8 cellular contexts compared by ENCODE assay signal in the genomic region with DNA sequence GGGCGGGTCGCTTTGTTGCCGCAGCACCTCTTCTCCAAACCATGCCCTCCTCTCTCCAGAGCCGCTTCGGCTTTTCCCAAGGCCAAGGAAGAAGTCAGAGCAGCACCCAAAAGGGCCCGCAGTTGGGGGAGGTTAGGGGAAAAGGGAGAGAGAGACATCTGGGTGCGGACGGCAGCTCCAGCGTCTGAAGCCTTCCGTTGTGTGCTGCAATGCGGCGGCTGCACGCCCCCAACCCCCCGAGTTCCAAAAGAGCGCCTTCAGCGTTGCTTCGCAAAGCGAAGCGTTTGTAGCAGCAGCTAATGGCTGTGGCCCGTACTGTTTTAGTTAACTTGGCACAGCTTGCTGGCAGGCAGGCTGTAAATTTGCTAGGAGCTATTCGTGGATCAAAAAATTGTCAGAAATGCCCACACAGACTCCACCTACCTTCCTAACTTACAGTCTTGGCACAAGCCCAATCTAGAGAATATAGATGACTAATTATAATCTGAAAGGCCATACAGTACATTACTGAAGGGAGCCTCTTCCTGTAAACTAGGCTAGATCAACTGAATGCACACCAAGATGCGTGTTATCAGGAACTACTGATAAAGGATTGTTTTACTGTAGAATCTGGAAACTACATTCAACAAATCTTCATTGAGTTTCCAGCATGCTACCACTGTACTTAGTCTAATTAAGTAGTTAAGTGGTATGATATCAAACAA. TPM values are rescaled to one million over a fixed set of nuclear protein-coding genes. Genes with fewer than 3 reads are reported as not detected.
DNase-seq lines count a peak whose midpoint lies in the region; ATAC-seq lines count a peak whose summit lies in the region.

No MANE protein-coding gene starts in this region.

- H3K27ac ChIP-seq in mesendoderm (ENCODE audit: low read depth, low read length) = peak overlapping the region; percentile 100

- no CpG with 5 or more reads among the region's 22 CpGs for WGBS in mesendoderm (ENCODE audit: extremely low coverage, insufficient coverage, low lambda C conversion rate)

- H3K79me2 ChIP-seq in mesendoderm (ENCODE audit: control insufficient read depth, insufficient read depth, low read length) = peaks cover 31% of the 10 kb centered on the region

- H2BK15ac ChIP-seq in mesendoderm (replicated peaks; ENCODE audit: low read depth) = no peak overlapping the region

- H3K9ac ChIP-seq in ES-I3 (ENCODE audit: low read depth, low read length) (peak overlapping the region; percentile 89), endocrine pancreas (ENCODE audit: control insufficient read depth, insufficient read depth, low read length) (peak overlapping the region; percentile 92), mesendoderm (ENCODE audit: low read length) (peak overlapping the region; percentile 80)

- H2BK120ac ChIP-seq in mesendoderm (ENCODE audit: low read depth, low read length) = peak overlapping the region; percentile 65

- DNase-seq in NCI-H748 treated with DMSO at 0.1 percent for 48 hours (lab: John Stamatoyannopoulos, UW) = peak; percentile 48
- DNase-seq in activated CD8-positive, alpha-beta memory T cell treated with anti-CD3 and anti-CD28 coated beads for 48 hours (ENCODE audit: low read depth in 2 of 3, low spot score in 2 of 3) = peak; percentile 19 to 44 (median 35)
- peak; percentile 25 for DNase-seq in mesendoderm
- peak; percentile 10 to 16 for DNase-seq in stimulated activated CD8-positive, alpha-beta memory T cell treated with anti-CD3 and anti-CD28 coated beads, Interleukin-15, amount 100 ng/mL, for 4 hours (ENCODE audit: low read depth in 2 of 2)

- H3K18ac ChIP-seq in mesendoderm (ENCODE audit: low read length) = peak overlapping the region; percentile 97

- H3K4ac ChIP-seq in mesendoderm (ENCODE audit: low read depth, low read length) = peak overlapping the region; percentile 82

- peak overlapping the region; percentile 97 for H4K8ac ChIP-seq in mesendoderm (ENCODE audit: low read depth, low read length)

- peak overlapping the region; percentile 97 for H4K5ac ChIP-seq in mesendoderm (ENCODE audit: low read length)

- H3K4me1 ChIP-seq in ES-I3 (ENCODE audit: insufficient read depth, low read length) = peaks cover 6% of the 10 kb centered on the region
- peaks cover 16% of the 10 kb centered on the region for H3K4me1 ChIP-seq in endocrine pancreas (ENCODE audit: control insufficient read depth, insufficient read depth, low read length)
- peaks cover 4% of the 10 kb centered on the region for H3K4me1 ChIP-seq in mesendoderm (ENCODE audit: control insufficient read depth, low read depth, low read length)

- H3K23ac ChIP-seq in mesendoderm (ENCODE audit: low read length) = no peak overlapping the region

- no peaks in the 10 kb centered on the region for H3K9me3 ChIP-seq in ES-I3 (ENCODE audit: control insufficient read depth, insufficient read depth, low read length)
- H3K9me3 ChIP-seq in endocrine pancreas (ENCODE audit: control insufficient read depth, low read length) = no peaks in the 10 kb centered on the region

- peak overlapping the region; percentile 92 for H3K56ac ChIP-seq in mesendoderm (ENCODE audit: low read length)

- peak overlapping the region; percentile 74 for H2BK5ac ChIP-seq in mesendoderm (ENCODE audit: low read length)

- no peaks in the 10 kb centered on the region for H3K79me1 ChIP-seq in mesendoderm (ENCODE audit: low read length)

- peak overlapping the region; percentile 83 for H3K4me2 ChIP-seq in mesendoderm (ENCODE audit: low read length)

- H3K27me3 ChIP-seq in endocrine pancreas (ENCODE audit: control insufficient read depth, insufficient read depth, low read length) = no peaks in the 10 kb centered on the region
- H3K27me3 ChIP-seq in mesendoderm (ENCODE audit: insufficient read depth, low read length, poor library complexity) = no peaks in the 10 kb centered on the region

- H3K4me3 ChIP-seq in endocrine pancreas (ENCODE audit: control insufficient read depth, insufficient read depth, low read length) = peak overlapping the region; percentile 68
- H3K4me3 ChIP-seq in mesendoderm (ENCODE audit: low read length) = peak overlapping the region; percentile 60

- ATAC-seq in HG02970 (IDR thresholded peaks at IDR 0.05; ENCODE audit: low FRiP score, unreplicated experiment) (peak; percentile 7), HG02610 (IDR thresholded peaks at IDR 0.05; ENCODE audit: unreplicated experiment) (no peak)

- H3K36me3 ChIP-seq in ES-I3 (ENCODE audit: insufficient read depth, low read length) (no peaks in the 10 kb centered on the region), endocrine pancreas (ENCODE audit: control insufficient read depth, insufficient read depth, low read length) (no peaks in the 10 kb centered on the region), mesendoderm (ENCODE audit: control insufficient read depth, insufficient read depth, low read length) (no peaks in the 10 kb centered on the region)

- H2AK5ac ChIP-seq in mesendoderm (ENCODE audit: low read length) = no peak overlapping the region

RNA-seq across cellular contexts. Expression of gene KBTBD2, which starts 1.1 kb away (rescaled TPM):
- polyA plus RNA-seq in mesendoderm (2013, experiment 1 of 2) = 24.2 TPM
- polyA plus RNA-seq in mesendoderm (2013, experiment 2 of 2) = 23.9 TPM
